ENCODE assay signal across 8 cellular contexts in genomic region chr1:50959913-50960844, GRCh38. TPM values are rescaled to one million over a fixed set of nuclear protein-coding genes. Genes with fewer than 3 reads are reported as not detected.
A peak's percentile ranks its signal among the peaks of the same experiment; 100 is the strongest.
DNase-seq lines count a peak whose midpoint lies in the region; ATAC-seq and TF ChIP-seq lines count a peak whose summit lies in the region.

Gene FAF1, minus strand, starts transcription at chr1:50960267. Its CDS starts 456 bp downstream, at chr1:50959811.

- POLR2A ChIA-PET in PC-9 (lab: Charles Lee; ENCODE audit: unreplicated experiment): no interaction called here

- H3K4me2 ChIP-seq in PC-9: peak within 1 kb of the TSS; percentile 99

- WGBS in esophagus muscularis mucosa: under 1% methylated on average over 11 of the region's 80 CpGs

- H3K79me2 ChIP-seq in PC-9 (ENCODE audit: low read depth): peaks cover 44% of the 10 kb centered on the region

- peak; percentile 63 for TF ChIP-seq EP300 in Ishikawa (IDR thresholded peaks at IDR 0.05; ENCODE audit: borderline replicate concordance)
- no peak for TF ChIP-seq EP300 in esophagus muscularis mucosa (IDR thresholded peaks at IDR 0.05)

- peak; percentile 56 for TF ChIP-seq CTCF in PC-9 (conservative IDR thresholded peaks at IDR 0.05)
- peak; percentile 25 to 32 (median 31) for TF ChIP-seq CTCF in esophagus muscularis mucosa (IDR thresholded peaks at IDR 0.05)

- intact Hi-C loops in PC-9 (cut with micrococcal nuclease; ENCODE audit: unreplicated experiment): loop anchor here (1.0 to 2.0 kb wide), 2 partner anchors 8 to 229 kb away; no protein-coding TSS in a partner anchor
- intact Hi-C loops in esophagus muscularis mucosa (cut with DNase I): no loop called here

- DNase-seq in DMS53 treated with DMSO at 0.1 percent for 48 hours (lab: John Stamatoyannopoulos, UW; ENCODE audit: unreplicated experiment): peak; percentile 100
- peak; percentile 98 to 99 for DNase-seq in PC-9
- peak; percentile 96 to 98 for DNase-seq in activated T-cell treated with anti-CD3 and anti-CD28 coated beads, Interleukin-2, amount 50 U/mL, for 48 hours
- peak; percentile 99 for DNase-seq in esophagus muscularis mucosa (ENCODE audit: extremely low spot score)
- peak; percentile 92 to 98 for DNase-seq in stimulated activated CD8-positive, alpha-beta memory T cell treated with anti-CD3 and anti-CD28 coated beads, Interleukin-7, amount 100 ng/mL, for 4 hours (ENCODE audit: low read depth in 2 of 2)

- no peak; the same call in 1 of the 2 replicates for TF ChIP-seq RAD21 in Ishikawa (IDR thresholded peaks at IDR 0.05; ENCODE audit: low read depth)

- TF ChIP-seq POLR2A in esophagus muscularis mucosa (IDR thresholded peaks at IDR 0.05; ENCODE audit: low read depth): peak; percentile 92

- H3K4me3 ChIP-seq in PC-9 (peak within 1 kb of the TSS; percentile 85), esophagus muscularis mucosa (peak within 1 kb of the TSS; percentile 68 to 89 (median 72)), muscle layer of duodenum (ENCODE audit: low read depth in 1 of 2, low read length in 2 of 2) (peak within 1 kb of the TSS; percentile 61 to 91)

- BruUV-seq in PC-9 (replicated peaks; lab: Mats Ljungman, UMichigan): TSS peak; percentile 85

- no peaks in the 10 kb centered on the region for H4K20me1 ChIP-seq in PC-9 (ENCODE audit: insufficient read depth)

- peaks cover 19% of the 10 kb centered on the region for H3F3A ChIP-seq in PC-9 (ENCODE audit: insufficient read depth, low read depth)

- H3K36me3 ChIP-seq in PC-9 (ENCODE audit: low read depth): 0 out of 2 replicates have a peak, but pooled peaks cover 7% of the 10 kb centered on the region
- H3K36me3 ChIP-seq in esophagus muscularis mucosa: no peaks in the 10 kb centered on the region
- no peaks in the 10 kb centered on the region for H3K36me3 ChIP-seq in muscle layer of duodenum (ENCODE audit: control insufficient read depth in 1 of 2, insufficient read depth in 2 of 2, low read length in 2 of 2)

- peak within 1 kb of the TSS; percentile 95 for H2AFZ ChIP-seq in PC-9

- H3K9me3 ChIP-seq in PC-9 (ENCODE audit: insufficient read depth, low read depth): no peaks in the 10 kb centered on the region
- H3K9me3 ChIP-seq in esophagus muscularis mucosa: no peaks in the 10 kb centered on the region
- H3K9me3 ChIP-seq in muscle layer of duodenum (ENCODE audit: control insufficient read depth in 1 of 2, low read length in 2 of 2): no peaks in the 10 kb centered on the region

- peak; percentile 84 for ATAC-seq in GM21576 (IDR thresholded peaks at IDR 0.05; ENCODE audit: unreplicated experiment)

- no peaks in the 10 kb centered on the region for H3K27me3 ChIP-seq in PC-9 (ENCODE audit: insufficient read depth, low read depth)
- no peaks in the 10 kb centered on the region for H3K27me3 ChIP-seq in esophagus muscularis mucosa
- no peaks in the 10 kb centered on the region for H3K27me3 ChIP-seq in muscle layer of duodenum (ENCODE audit: low read depth, low read length)

- peaks cover 23% of the 10 kb centered on the region for H3K4me1 ChIP-seq in PC-9 (replicated peaks; ENCODE audit: insufficient read depth)
- peaks cover 21 to 34% (median 27%) of the 10 kb centered on the region in 4 donors for H3K4me1 ChIP-seq in esophagus muscularis mucosa
- H3K4me1 ChIP-seq in muscle layer of duodenum (ENCODE audit: control insufficient read depth in 1 of 2, insufficient read depth in 2 of 2, low read length in 2 of 2): peaks cover 0 to 8% of the 10 kb centered on the region in 2 donors

- H3K27ac ChIP-seq in PC-9 (peak within 1 kb of the TSS; percentile 66), esophagus muscularis mucosa (replicated peaks in 1 of 4) (peak within 1 kb of the TSS; percentile 82 to 91 (median 87)), muscle layer of duodenum (ENCODE audit: low read length) (peak within 1 kb of the TSS; percentile 83)

- CTCF ChIA-PET in PC-9 (lab: Charles Lee): interaction anchor here (0.6 kb wide), 3 partner anchors 229 to 655 kb away, joined by 3 to 16 read pairs (median 3); no protein-coding TSS in a partner anchor

- H3K9me2 ChIP-seq in PC-9 (ENCODE audit: insufficient read depth): no peaks in the 10 kb centered on the region

TF ChIP-seq in Ishikawa, 13 proteins besides CTCF, POLR2A, EP300 and RAD21:
- TF ChIP-seq EGR1 (IDR thresholded peaks at IDR 0.05) (peak; percentile 97), MAX (IDR thresholded peaks at IDR 0.05) (peak; percentile 94), YY1 (IDR thresholded peaks at IDR 0.05; ENCODE audit: low read depth) (peak; percentile 60; the same call in 1 of the 2 replicates), REST (IDR thresholded peaks at IDR 0.05; ENCODE audit: low read depth) (no peak), ZBTB7A (IDR thresholded peaks at IDR 0.05; ENCODE audit: low read depth) (no peak), TCF12 (IDR thresholded peaks at IDR 0.05; ENCODE audit: low read depth) (peak; percentile 85), CEBPB (IDR thresholded peaks at IDR 0.05) (0 out of 2 replicates have a peak, but pooled peaks have one; percentile 4), USF1 (IDR thresholded peaks at IDR 0.05) (peak; percentile 98), TEAD4 (IDR thresholded peaks at IDR 0.05) (peak; percentile 36), CREB1 (IDR thresholded peaks at IDR 0.05; ENCODE audit: low read depth) (peak; percentile 96), NFIC (IDR thresholded peaks at IDR 0.05) (peak; percentile 63), FOXM1 (IDR thresholded peaks at IDR 0.05; ENCODE audit: borderline replicate concordance, low read depth) (peak; percentile 66; the same call in 1 of the 2 replicates), TAF1 (IDR thresholded peaks at IDR 0.05; ENCODE audit: low read depth) (peak; percentile 90)

RNA-seq across cellular contexts. Expression of gene FAF1, which starts in this region (rescaled TPM):
- total RNA-seq in PC-9 (2021) (99.2 and 105 TPM in 2 replicates), esophagus muscularis mucosa (10 to 100 TPM; 39.7 to 60.6 (median 42.9) TPM)

Comparison
In these comparisons a context has a peak if more than half of its experiments do, and no peak if none do; other contexts are left out.
1. Peak in every context shown above with its lines: DNase-seq, ATAC-seq, H3K4me3 ChIP-seq and H3K27ac ChIP-seq.